Comparison of ENCODE assay signal across 24 cellular contexts in the genomic region with DNA sequence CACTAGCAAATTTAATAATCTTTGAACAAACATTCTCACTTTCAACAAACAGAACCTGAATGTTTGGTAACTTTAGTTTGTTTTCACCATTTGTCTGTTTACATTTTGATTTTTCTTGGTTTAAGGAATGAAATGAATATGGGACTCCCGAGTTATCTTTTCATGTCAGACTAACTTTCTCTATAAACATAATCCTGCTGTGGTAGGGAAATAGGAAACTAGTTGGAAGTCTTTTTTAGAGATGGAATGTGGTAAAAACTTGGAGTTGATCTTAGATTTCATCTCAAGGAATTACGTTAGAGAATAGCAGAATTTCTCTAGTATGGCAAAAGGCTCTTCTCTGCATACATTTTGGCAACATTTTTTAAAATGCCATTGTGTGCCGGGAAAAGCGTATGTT.
"Had no signal": no experiment of that assay in that cellular context is flagged by ENCODE, and none has a peak within 500 bp of the region (broad histone marks: within the 10 kb centered on the region; RNA-seq: fewer than 3 reads in every experiment).

No MANE protein-coding gene starts in this region.

- H3K9me3 ChIP-seq: upper lobe of left lung, uterus had no signal

- H3K4me3 Mint-ChIP-seq: naive B cell; nephron; stimulated activated memory B cell treated with anti-CD40 and anti-IgM and Interleukin-4, amounts not matched to agents 10 μg/mL and 1 μg/mL and 100 μg/mL, for 72 hours; stimulated activated naive CD8-positive, alpha-beta T cell treated with anti-CD3 and anti-CD28 coated beads, Interleukin-15, Interleukin-2, amounts not matched to agents 100 ng/mL and 50 ng/mL, for 24 hours had no signal

- H3K9me3 Mint-ChIP-seq: nephron; stimulated activated naive CD8-positive, alpha-beta T cell treated with anti-CD3 and anti-CD28 coated beads, Interleukin-15, Interleukin-2, amounts not matched to agents 100 ng/mL and 50 ng/mL, for 24 hours had no signal

- H3K9ac ChIP-seq: parathyroid adenoma had no signal

- H2AFZ ChIP-seq: parathyroid adenoma had no signal

- H3K27me3 Mint-ChIP-seq: naive B cell; stimulated activated memory B cell treated with anti-CD40 and anti-IgM and Interleukin-4, amounts not matched to agents 10 μg/mL and 1 μg/mL and 100 μg/mL, for 72 hours; stimulated activated naive CD8-positive, alpha-beta T cell treated with anti-CD3 and anti-CD28 coated beads, Interleukin-15, Interleukin-2, amounts not matched to agents 100 ng/mL and 50 ng/mL, for 24 hours had no signal

- DNase-seq: effector memory CD4-positive, alpha-beta T cell; foreskin keratinocyte; kidney; left cardiac atrium; left ventricle myocardium inferior; mesenchymal stem cell; naive B cell; occipital lobe; psoas muscle; retina; spleen; stimulated activated CD4-positive, alpha-beta T cell treated with anti-CD3 and anti-CD28 coated beads, Interleukin-15, amount 100 ng/mL, for 24 hours; stimulated activated CD4-positive, alpha-beta T cell treated with anti-CD3 and anti-CD28 coated beads, Interleukin-1b, Interleukin-23, amount 100 ng/mL, for 48 hours; stimulated activated CD4-positive, alpha-beta T cell treated with anti-CD3 and anti-CD28 coated beads, Interleukin-4, amount 100 ng/mL, for 24 hours; tibial artery; upper lobe of left lung; uterus had no signal

- H3K36me3 ChIP-seq: uterus had no signal

- H3K4me3 ChIP-seq: left ventricle myocardium inferior, lung, psoas muscle, spleen, tibial artery, upper lobe of left lung, uterus had no signal

- H3K27ac Mint-ChIP-seq: naive B cell; nephron; stimulated activated memory B cell treated with anti-CD40 and anti-IgM and Interleukin-4, amounts not matched to agents 10 μg/mL and 1 μg/mL and 100 μg/mL, for 72 hours; stimulated activated naive CD8-positive, alpha-beta T cell treated with anti-CD3 and anti-CD28 coated beads, Interleukin-15, Interleukin-2, amounts not matched to agents 100 ng/mL and 50 ng/mL, for 24 hours had no signal

- H3K27me3 ChIP-seq: foreskin keratinocyte, spleen, tibial artery, upper lobe of left lung, uterus had no signal

- ATAC-seq: esophagus mucosa; foreskin keratinocyte; left cardiac atrium; psoas muscle; sciatic nerve; stimulated activated memory B cell treated with anti-CD40 and anti-IgM and Interleukin-4, amounts not matched to agents 10 μg/mL and 1 μg/mL and 100 μg/mL, for 72 hours had no signal

- H3K4me1 Mint-ChIP-seq: nephron had no signal

- H3K27ac ChIP-seq: foreskin keratinocyte, left ventricle myocardium inferior, parathyroid adenoma, psoas muscle, spleen, tibial artery, upper lobe of left lung, uterus had no signal

- H3K4me1 ChIP-seq: left ventricle myocardium inferior, parathyroid adenoma, spleen, tibial artery, upper lobe of left lung, uterus had no signal

- H3K79me2 ChIP-seq: parathyroid adenoma had no signal
